10 cellular contexts compared by ENCODE assay signal in the genomic region with DNA sequence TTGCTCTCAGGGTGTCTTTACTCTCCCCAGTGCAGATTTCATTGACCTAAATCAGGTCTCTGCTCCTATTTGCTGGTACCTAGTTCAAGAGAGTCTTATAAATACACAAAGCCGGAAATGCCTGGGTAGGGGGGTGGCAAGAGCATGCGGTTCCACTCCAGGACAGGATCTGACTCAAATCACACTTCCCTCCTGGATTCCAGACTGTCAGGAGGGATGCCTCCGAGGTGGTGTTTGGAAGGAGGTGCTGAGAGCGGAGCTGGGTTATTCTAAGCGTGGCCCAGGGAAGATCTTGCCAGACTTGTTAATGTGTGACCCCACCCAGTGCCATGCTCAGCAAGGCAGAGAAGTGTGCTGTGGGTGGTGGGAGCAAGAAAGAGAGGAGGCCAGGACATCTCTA. TPM values are rescaled to one million over a fixed set of nuclear protein-coding genes. Genes with fewer than 3 reads are reported as not detected.
DNase-seq lines count a peak whose midpoint lies in the region; ATAC-seq lines count a peak whose summit lies in the region.
"Had no signal": no experiment of that assay in that cellular context is flagged by ENCODE, and none has a peak within 500 bp of the region (broad histone marks: within the 10 kb centered on the region; RNA-seq: fewer than 3 reads in every experiment).

No MANE protein-coding gene starts in this region.

- DNase-seq in COLO668 (lab: John Stamatoyannopoulos, UW; ENCODE audit: unreplicated experiment) (peak; percentile 55), LoVo (ENCODE audit: low spot score) (peak; percentile 32), epithelial cell of prostate (ENCODE audit: low read depth, low spot score) (no peak), mesenteric fat pad (ENCODE audit: low spot score) (peak; percentile 26), iPS-NIHi11 (ENCODE audit: low spot score) (no peak), D341Med (ENCODE audit: low spot score) (no peak)
- DNase-seq in activated CD4-positive, alpha-beta T cell treated with anti-CD3 and anti-CD28 coated beads for 4 hours: no peak
- DNase-seq: DMS 273 treated with DMSO at 0.1 percent for 48 hours, NCI-H1092 had no signal

- H3K27ac ChIP-seq in epithelial cell of prostate: peak overlapping the region; percentile 84

- no peak for ATAC-seq in HG03460 (IDR thresholded peaks at IDR 0.05; ENCODE audit: unreplicated experiment)

RNA-seq across cellular contexts. Expression of a gene that starts 49.8 kb away (rescaled TPM):
- 0.61 TPM for total RNA-seq in mesenteric fat pad

Comparison
In these comparisons a context has a peak if more than half of its experiments do, and no peak if none do; other contexts are left out.
1. DNase-seq: peak in COLO668 (single experiment), LoVo (single experiment) and mesenteric fat pad (single experiment); none in epithelial cell of prostate (single experiment), iPS-NIHi11 (single experiment), D341Med (single experiment) and activated CD4-positive, alpha-beta T cell treated with anti-CD3 and anti-CD28 coated beads for 4 hours (0 of 2).